11 cellular contexts compared by ENCODE assay signal in genomic region chr15:39642011-39642640, GRCh38.
DNase-seq lines count a peak whose midpoint lies in the region; ATAC-seq and TF ChIP-seq lines count a peak whose summit lies in the region.
"Had no signal": no experiment of that assay in that cellular context is flagged by ENCODE, and none has a peak within 500 bp of the region (broad histone marks: within the 10 kb centered on the region; RNA-seq: fewer than 3 reads in every experiment).

No MANE protein-coding gene starts in this region.

- no peaks in the 10 kb centered on the region for H3K36me3 Mint-ChIP-seq in CD14-positive monocyte

- no peaks in the 10 kb centered on the region for H3K4me1 ChIP-seq in lower lobe of right lung

- H3K36me3 ChIP-seq in H7 (replicated peaks; ENCODE audit: control insufficient read depth, insufficient read depth, low read length): no peaks in the 10 kb centered on the region
- no peaks in the 10 kb centered on the region for H3K36me3 ChIP-seq in lower lobe of right lung

- peaks cover 0 to 2% (median 1%) of the 10 kb centered on the region in 3 donors for H3K27me3 Mint-ChIP-seq in CD14-positive monocyte (ENCODE audit: low read depth in 3 of 3)

- H3K4me1 Mint-ChIP-seq in CD14-positive monocyte: no peaks in the 10 kb centered on the region

- H3K9me3 Mint-ChIP-seq in CD14-positive monocyte: no peaks in the 10 kb centered on the region

- intact Hi-C loops in CD14-positive monocyte (cut with micrococcal nuclease) (no loop called here), lower lobe of right lung (cut with DNase I) (no loop called here)

- TF ChIP-seq CTCF in CD14-positive monocyte (IDR thresholded peaks at IDR 0.05): no peak
- TF ChIP-seq CTCF in lower lobe of right lung (IDR thresholded peaks at IDR 0.05): no peak

- H3K4me3 ChIP-seq in H7 (ENCODE audit: insufficient read depth, low read depth, low read length) (no peak overlapping the region), lower lobe of right lung (no peak overlapping the region)

- no peaks in the 10 kb centered on the region for H3K9me3 ChIP-seq in lower lobe of right lung

- no peaks in the 10 kb centered on the region for H3K27me3 ChIP-seq in H7 (ENCODE audit: control insufficient read depth, insufficient read depth, low read length)
- H3K27me3 ChIP-seq in lower lobe of right lung (ENCODE audit: low read depth): no peaks in the 10 kb centered on the region

- no peak for ATAC-seq in lower lobe of right lung

- no peak overlapping the region for H3K27ac Mint-ChIP-seq in CD14-positive monocyte

- no peak overlapping the region for H3K4me3 Mint-ChIP-seq in CD14-positive monocyte

- H3K27ac ChIP-seq in lower lobe of right lung: no peak overlapping the region

- DNase-seq in A172 (ENCODE audit: low spot score) (peak; percentile 62), H7 (peak; percentile 46), astrocyte of the hippocampus (ENCODE audit: low read depth, low spot score) (peak; percentile 80), iPS-NIHi7 (ENCODE audit: extremely low spot score) (peak; percentile 45), CD14-positive monocyte (ENCODE audit: low spot score) (no peak), lower lobe of right lung (no peak), DMS153 (lab: John Stamatoyannopoulos, UW) (no peak), NCI-H1048 (lab: John Stamatoyannopoulos, UW) (no peak)
- DNase-seq: anterior cingulate cortex, C1 segment of cervical spinal cord, NCI-H146 had no signal

Comparison
In these comparisons a context has a peak if more than half of its experiments do, and no peak if none do; other contexts are left out.
1. DNase-seq: peak in A172 (single experiment), H7 (single experiment), astrocyte of the hippocampus (single experiment) and iPS-NIHi7 (single experiment); none in CD14-positive monocyte (single experiment), lower lobe of right lung (single experiment), DMS153 (single experiment) and NCI-H1048 (single experiment).